8 cellular contexts compared by ENCODE assay signal in the genomic region with DNA sequence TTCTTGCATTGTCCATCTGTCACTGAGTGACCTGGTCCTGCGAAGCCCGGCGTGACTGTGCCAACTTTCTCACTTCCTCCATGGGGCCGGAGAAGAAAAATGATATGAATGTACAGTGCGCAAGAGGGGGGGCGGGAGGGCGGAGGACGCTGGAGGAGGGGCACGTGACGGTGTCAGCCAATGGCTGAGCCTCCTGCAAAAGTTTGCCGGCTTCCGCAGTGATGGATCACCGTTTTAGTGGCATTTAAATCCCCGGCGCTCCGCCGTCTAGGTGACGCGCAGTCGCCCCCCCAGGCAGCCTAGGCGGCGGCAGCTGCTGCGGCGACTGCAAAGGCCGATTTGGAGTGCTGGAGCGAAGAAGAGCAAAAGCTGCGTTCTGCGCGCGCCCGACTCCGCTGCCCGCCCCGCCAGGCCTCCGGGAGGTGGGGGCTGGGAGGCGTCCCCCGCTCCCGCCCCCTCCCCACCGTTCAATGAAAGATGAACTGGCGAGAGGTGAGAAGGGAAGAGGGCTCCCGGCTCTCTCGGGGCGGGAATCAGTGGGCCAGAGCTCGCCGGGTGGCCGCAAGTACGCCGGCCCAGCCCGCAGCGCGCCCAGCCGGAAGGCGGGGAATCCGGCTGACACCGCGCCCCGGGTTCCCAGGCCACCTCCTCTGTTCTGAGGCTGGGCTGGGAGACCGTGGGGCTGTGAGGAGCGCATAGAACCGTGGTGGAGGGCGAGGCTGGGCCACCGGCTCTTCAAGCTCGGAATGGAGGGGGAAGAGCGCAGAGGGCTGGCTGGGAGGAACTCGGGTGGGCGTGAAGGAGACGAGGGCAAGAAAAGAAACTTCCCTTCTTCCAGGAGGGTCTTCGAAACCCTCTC. TPM values are rescaled to one million over a fixed set of nuclear protein-coding genes. Genes with fewer than 3 reads are reported as not detected.
DNase-seq lines count a peak whose midpoint lies in the region; ATAC-seq and TF ChIP-seq lines count a peak whose summit lies in the region.

A gene (minus strand): TSS at position 104 of the 859 bp plus-strand sequence. CDS start 88 bp downstream, at position 16.

- TF ChIP-seq CTCF in OCI-LY7 (conservative IDR thresholded peaks at IDR 0.05; ENCODE audit: low read length): peak; percentile 33; the same call in 1 of the 2 replicates
- TF ChIP-seq CTCF in foreskin fibroblast (IDR thresholded peaks at IDR 0.05; ENCODE audit: low read depth, low read length): no peak
- no peak for TF ChIP-seq CTCF in omental fat pad (IDR thresholded peaks at IDR 0.05)
- no peak for TF ChIP-seq CTCF in thyroid gland (IDR thresholded peaks at IDR 0.05)

- H3K4me2 ChIP-seq in OCI-LY7 (ENCODE audit: low read length): peak within 1 kb of the TSS; percentile 98

- peaks cover 5% of the 10 kb centered on the region; the same call in 1 of the 2 replicates for H4K20me1 ChIP-seq in OCI-LY7 (ENCODE audit: insufficient read depth, low read length)

- 2 to 4% methylated on average over 27 to 43 of the region's 68 CpGs for WGBS in thyroid gland, 2 donors

- H3K9ac ChIP-seq in HUES6 (ENCODE audit: low read length): peak within 1 kb of the TSS; percentile 86

- CTCF ChIA-PET in OCI-LY7 (lab: Charles Lee; ENCODE audit: unreplicated experiment): interaction anchor here (0.9 to 1.3 kb wide), 2 partner anchors 9 to 32 kb away, joined by 3 read pairs; no protein-coding TSS in a partner anchor

- no TSS peak for BruUV-seq in OCI-LY7 (replicated peaks; lab: Mats Ljungman, UMichigan)

- POLR2A ChIA-PET in OCI-LY7 (lab: Charles Lee): interaction anchor here (0.6 to 1.3 kb wide), 8 partner anchors 12 to 1038 kb away, joined by 3 to 6 read pairs (median 4); no protein-coding TSS in a partner anchor

- no peaks in the 10 kb centered on the region; the same call in 1 of the 2 replicates for H3K79me2 ChIP-seq in OCI-LY7 (ENCODE audit: insufficient read depth, low read depth, low read length)

- H3K36me3 ChIP-seq in HUES6 (ENCODE audit: control insufficient read depth, insufficient read depth, low read length) (no peaks in the 10 kb centered on the region), OCI-LY7 (ENCODE audit: insufficient read depth, low read length) (no peaks in the 10 kb centered on the region), thyroid gland (no peaks in the 10 kb centered on the region)

- peaks cover 58% of the 10 kb centered on the region for H3K4me1 ChIP-seq in HUES6 (ENCODE audit: control insufficient read depth, insufficient read depth, low read length)
- H3K4me1 ChIP-seq in OCI-LY7 (ENCODE audit: insufficient read depth, low read length, poor library complexity, severe bottlenecking): peaks cover 31% of the 10 kb centered on the region
- H3K4me1 ChIP-seq in thyroid gland: peaks cover 11 to 18% of the 10 kb centered on the region in 2 donors

- H3K27ac ChIP-seq in HUES6 (ENCODE audit: low read depth, low read length): peak within 1 kb of the TSS; percentile 22; the same call in 1 of the 2 replicates
- H3K27ac ChIP-seq in OCI-LY7 (ENCODE audit: low read depth, low read length, poor library complexity, severe bottlenecking): peak within 1 kb of the TSS; percentile 58
- peak within 1 kb of the TSS; percentile 51 to 74 (median 69) for H3K27ac ChIP-seq in thyroid gland

- DNase-seq in DMS53 treated with DMSO at 0.1 percent for 48 hours (lab: John Stamatoyannopoulos, UW; ENCODE audit: unreplicated experiment) (peak; percentile 98), OCI-LY7 (ENCODE audit: low spot score) (peak; percentile 94), foreskin fibroblast (peak; percentile 93 to 95), omental fat pad (ENCODE audit: low spot score) (peak; percentile 54), thyroid gland (peak; percentile 31 to 36)
- DNase-seq in activated T-cell treated with anti-CD3 and anti-CD28 coated beads, Interleukin-2, amount 50 U/mL, for 48 hours: peak; percentile 70 to 79

- H3K4me3 ChIP-seq in HUES6 (ENCODE audit: low read depth, low read length) (peak within 1 kb of the TSS; percentile 77), OCI-LY7 (ENCODE audit: low read depth, low read length, poor library complexity, severe bottlenecking) (peak within 1 kb of the TSS; percentile 80), foreskin fibroblast (ENCODE audit: low read depth in 1 of 2, low read length in 2 of 2) (peak within 1 kb of the TSS; percentile 79 to 85), thyroid gland (replicated peaks in 1 of 3) (peak within 1 kb of the TSS in 2 of 3 donors; percentile 26 to 45)

- peak in 1 of 2 donors; percentile 43 for TF ChIP-seq POLR2A in thyroid gland (IDR thresholded peaks at IDR 0.05)

- peaks cover 99% of the 10 kb centered on the region for H3K27me3 ChIP-seq in HUES6 (ENCODE audit: control insufficient read depth, insufficient read depth, low read length)
- peaks cover 25% of the 10 kb centered on the region for H3K27me3 ChIP-seq in thyroid gland

- no peaks in the 10 kb centered on the region for H3K9me2 ChIP-seq in OCI-LY7 (ENCODE audit: insufficient read depth, low read length)

- peak within 1 kb of the TSS; percentile 78 for H2AFZ ChIP-seq in OCI-LY7 (ENCODE audit: low read length)

- H3K9me3 ChIP-seq in HUES6 (ENCODE audit: control insufficient read depth, insufficient read depth, low read depth, low read length) (no peaks in the 10 kb centered on the region), OCI-LY7 (ENCODE audit: low read length) (no peaks in the 10 kb centered on the region), thyroid gland (no peaks in the 10 kb centered on the region)

- intact Hi-C loops in OCI-LY7 (cut with micrococcal nuclease; ENCODE audit: unreplicated experiment): loop anchor here (2.0 kb wide), 2 partner anchors 55 to 231 kb away; a partner anchor contains a TSS
- intact Hi-C loops in thyroid gland (cut with DNase I): no loop called here

- ATAC-seq in GM21526 (IDR thresholded peaks at IDR 0.05; ENCODE audit: low FRiP score, unreplicated experiment) (peak; percentile 88), omental fat pad (ENCODE audit: low FRiP score) (peak; percentile 68)

RNA-seq across cellular contexts. Expression of the gene that starts here (rescaled TPM):
- total RNA-seq in OCI-LY7 (2014; rRNA removed; shearing (Covaris generic)): 1.6 and 3.0 TPM in 2 replicates
- total RNA-seq in OCI-LY7 (2022): 7.2 and 8.2 TPM in 2 replicates
- total RNA-seq in omental fat pad: under 1 TPM; 0.56 to 0.84 (median 0.77) TPM
- total RNA-seq in thyroid gland: under 1 TPM in 2 of 4 donors, not detected in 2; 0.67 to 0.78 TPM

Comparison
In these comparisons a context has a peak if more than half of its experiments do, and no peak if none do; other contexts are left out.
1. Peak in every context shown above with its lines: DNase-seq, ATAC-seq, H3K4me3 ChIP-seq and H3K27ac ChIP-seq.
2. Peak in DNase-seq and ATAC-seq in omental fat pad; RNA of the gene not detected or under 1 TPM.
3. Peak in DNase-seq, H3K4me3 ChIP-seq and H3K27ac ChIP-seq in thyroid gland; RNA of the gene not detected or under 1 TPM.
4. DNase-seq: peak in every context shown above with its lines; median percentile 98 in DMS53 treated with DMSO at 0.1 percent for 48 hours; 94 in OCI-LY7; 94 in foreskin fibroblast; 74 in activated T-cell treated with anti-CD3 and anti-CD28 coated beads, Interleukin-2, amount 50 U/mL, for 48 hours; 54 in omental fat pad; 34 in thyroid gland.